In the genomic region with DNA sequence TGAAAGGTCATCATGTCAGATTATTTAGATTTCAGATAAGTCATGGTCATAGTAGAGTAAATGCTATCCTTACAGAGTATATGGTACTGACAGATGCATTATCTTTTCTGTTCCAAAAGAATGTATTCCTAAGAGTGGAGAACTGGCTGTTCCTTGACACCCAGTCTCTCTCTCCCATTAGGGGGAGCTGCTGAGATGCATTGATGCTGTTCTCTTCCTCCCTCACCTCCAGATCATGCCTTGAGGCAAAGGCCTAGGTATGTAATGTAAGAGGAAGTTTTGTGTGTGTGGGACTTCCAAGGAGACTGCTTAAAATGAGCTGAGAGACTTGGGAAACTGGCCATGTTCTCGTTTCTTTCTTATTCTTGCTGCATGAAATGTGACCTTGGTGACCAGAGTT, we compare ENCODE assay signal across 9 cellular contexts.
A peak's percentile ranks its signal among the peaks of the same experiment; 100 is the strongest.
DNase-seq lines count a peak whose midpoint lies in the region; ATAC-seq, FAIRE-seq and TF ChIP-seq lines count a peak whose summit lies in the region.
"Had no signal": no experiment of that assay in that cellular context is flagged by ENCODE, and none has a peak within 500 bp of the region (broad histone marks: within the 10 kb centered on the region; RNA-seq: fewer than 3 reads in every experiment).

No MANE protein-coding gene starts in this region.

- DNase-seq in NCI-H82 (lab: John Stamatoyannopoulos, UW) (peak; percentile 46), NCI-H82 treated with DMSO at 0.1 percent for 48 hours (lab: John Stamatoyannopoulos, UW; ENCODE audit: unreplicated experiment) (no peak), H9 (peak; percentile 70), RCC 7860 (ENCODE audit: low spot score) (peak; percentile 5), left kidney (ENCODE audit: low read depth, low spot score) (peak; percentile 36)
- DNase-seq: NCI-H2171 had no signal

- H2BK15ac ChIP-seq in H9 (ENCODE audit: low read depth, low read length) = no peak overlapping the region

- no peaks in the 10 kb centered on the region; a peak in 1 of 5 replicates for H3K9me3 Mint-ChIP-seq in H9

- H2BK120ac ChIP-seq in H9 (ENCODE audit: low read depth, low read length, poor library complexity, severe bottlenecking) = no peak overlapping the region

- H3K23me2 ChIP-seq in H9 (ENCODE audit: insufficient read length, low read depth, low read length, poor library complexity, severe bottlenecking) = no peaks in the 10 kb centered on the region

- no peak overlapping the region for H2AFZ ChIP-seq in H9 (ENCODE audit: low read length)

- no peak overlapping the region for H3K4me2 ChIP-seq in H9 (ENCODE audit: insufficient read depth, insufficient read length, low read length)

- no peaks in the 10 kb centered on the region for H4K20me1 ChIP-seq in H9 (ENCODE audit: control insufficient read depth, insufficient read depth, insufficient read length)

- H4K5ac ChIP-seq in H9 (ENCODE audit: insufficient read length, low read depth, low read length) = no peak overlapping the region

- H3K27ac Mint-ChIP-seq in H9 = peak overlapping the region in 1 of 3 experiments; percentile 27; a peak in 1 of 7 replicates

- H2BK5ac ChIP-seq in H9 (ENCODE audit: insufficient read length, low read length) = no peak overlapping the region

- H2BK20ac ChIP-seq in H9 (ENCODE audit: low read depth, low read length, poor library complexity, severe bottlenecking) = no peak overlapping the region

- ATAC-seq in GM19467 (IDR thresholded peaks at IDR 0.05; ENCODE audit: unreplicated experiment) = no peak
- no peak for ATAC-seq in HG03139 (IDR thresholded peaks at IDR 0.05; ENCODE audit: unreplicated experiment)
- no peak for ATAC-seq in GM21447 (IDR thresholded peaks at IDR 0.05; ENCODE audit: unreplicated experiment)

- H3K27me3 ChIP-seq in H9 (ENCODE audit: insufficient read depth, low read length) = no peaks in the 10 kb centered on the region

- no peak for FAIRE-seq in RCC 7860 (lab: Jason Lieb, UNC)

- no peak overlapping the region for H3K14ac ChIP-seq in H9 (ENCODE audit: insufficient read depth, low read length)

- H3K36me3 Mint-ChIP-seq in H9 (ENCODE audit: insufficient read depth in 1 of 3, low read depth in 3 of 3) = no peaks in the 10 kb centered on the region

- no peak overlapping the region for H4K8ac ChIP-seq in H9 (replicated peaks; ENCODE audit: insufficient read length, low read depth, low read length)

- H3K9me3 ChIP-seq in H9 (ENCODE audit: control insufficient read depth, low read depth, low read length) = no peaks in the 10 kb centered on the region

- no peaks in the 10 kb centered on the region for H3K79me1 ChIP-seq in H9 (ENCODE audit: insufficient read depth, low read depth, low read length, poor library complexity, severe bottlenecking)

- no peak overlapping the region for H3K4me3 Mint-ChIP-seq in H9

- H2AK5ac ChIP-seq in H9 (ENCODE audit: insufficient read length, low read length) = no peak overlapping the region

- no peaks in the 10 kb centered on the region; the same call in 1 of the 2 replicates for H3K4me1 ChIP-seq in H9 (ENCODE audit: insufficient read depth, low read length)

- H2BK12ac ChIP-seq in H9 (ENCODE audit: insufficient read length, low read depth, low read length) = no peak overlapping the region

- no peaks in the 10 kb centered on the region for H3K27me3 Mint-ChIP-seq in H9 (ENCODE audit: low read depth)

- WGBS in H9 (ENCODE audit: extremely low coverage, insufficient read length, low lambda C conversion rate) = no CpG with 5 or more reads among the region's 1 CpG

- H3K4me1 Mint-ChIP-seq in H9 = peaks cover 10 to 12% of the 10 kb centered on the region in 2 experiments

- peak; percentile 81 for TF ChIP-seq CTCF in H9 (conservative IDR thresholded peaks at IDR 0.05)

- no peak overlapping the region for H3K4ac ChIP-seq in H9 (ENCODE audit: low read depth, low read length)

- H3K23ac ChIP-seq in H9 (ENCODE audit: insufficient read length, low read depth, low read length) = no peak overlapping the region

- H3T11ph ChIP-seq in H9 (ENCODE audit: low read length) = no peak overlapping the region

- H3K9ac ChIP-seq in H9 (ENCODE audit: extremely low read depth, insufficient read length, low read length) = no peak overlapping the region

- H3K27ac ChIP-seq in H9 (ENCODE audit: insufficient read length, low read depth, low read length) = no peak overlapping the region

- H3K18ac ChIP-seq in H9 (ENCODE audit: insufficient read length, low read depth, low read length) = no peak overlapping the region

- no peak overlapping the region for H4K91ac ChIP-seq in H9 (ENCODE audit: insufficient read length, low read depth, low read length)

- no peak overlapping the region for H3K56ac ChIP-seq in H9 (ENCODE audit: insufficient read length, low read depth, low read length)

- H3K79me2 ChIP-seq in H9 (ENCODE audit: insufficient read depth, low read length) = no peaks in the 10 kb centered on the region
